Comparison of ENCODE assay signal across 1 cellular context in the genomic region with DNA sequence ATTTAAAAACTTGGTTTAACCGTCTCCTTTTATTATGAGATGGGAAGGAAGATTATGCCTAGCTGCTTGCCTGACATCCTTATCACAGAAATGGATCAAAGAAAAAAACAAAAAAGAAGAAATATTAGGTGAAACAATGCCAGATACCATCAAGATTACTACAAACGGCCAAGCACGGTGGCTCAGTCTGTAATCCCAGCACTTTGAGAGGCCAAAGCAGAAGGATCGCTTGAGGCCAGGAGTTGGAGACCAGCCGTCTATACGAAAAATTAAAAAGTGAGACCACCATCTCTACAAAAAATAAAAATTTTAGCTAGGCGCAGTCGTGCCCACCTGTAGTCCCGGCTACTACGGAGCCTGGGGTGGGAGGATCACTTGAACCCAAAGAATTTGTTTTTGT.
TF ChIP-seq lines count a peak whose summit lies in the region.

No MANE protein-coding gene starts in this region.

TF ChIP-seq in SK-N-SH treated with all-trans-retinoic acid at 6 μM for 48 hours, 23 proteins besides CTCF, POLR2A, EP300 and RAD21 (continued from another document):
- no peak for TF ChIP-seq TSHZ2 (CRISPR knock-in tag; IDR thresholded peaks at IDR 0.05)
- no peak for TF ChIP-seq TCF4 (CRISPR knock-in tag; IDR thresholded peaks at IDR 0.05; ENCODE audit: borderline replicate concordance)
- no peak for TF ChIP-seq OSR1 (CRISPR knock-in tag; IDR thresholded peaks at IDR 0.05)
- TF ChIP-seq ZNF565 (CRISPR knock-in tag; conservative IDR thresholded peaks at IDR 0.05; ENCODE audit: low read depth): no peak
- TF ChIP-seq ZFP3 (CRISPR knock-in tag; IDR thresholded peaks at IDR 0.05): no peak
TF ChIP-seq in SK-N-SH treated with all-trans-retinoic acid at 6 μM for 48 hours: peak in this region for 0.
